Comparison of ENCODE assay signal across 19 cellular contexts in the genomic region with DNA sequence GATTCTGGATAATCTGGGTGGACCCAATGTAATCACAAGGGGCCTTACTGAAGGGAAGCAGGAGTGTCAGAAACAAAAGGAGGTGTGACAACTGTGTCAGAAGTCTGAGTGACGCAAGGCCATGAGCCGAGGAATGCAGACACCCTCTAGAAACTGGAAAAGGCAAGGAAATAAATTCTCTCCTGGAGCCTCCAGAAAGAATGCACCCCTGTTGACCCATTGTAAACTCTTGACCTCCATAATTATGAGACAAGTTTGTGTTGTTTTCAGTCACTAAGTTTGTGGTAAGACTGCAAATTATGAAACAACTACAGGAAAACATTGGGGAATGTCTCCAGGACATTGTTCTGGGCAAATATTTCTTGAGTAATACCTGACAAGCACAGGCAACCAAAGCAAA. TPM values are rescaled to one million over a fixed set of nuclear protein-coding genes. Genes with fewer than 3 reads are reported as not detected.
DNase-seq lines count a peak whose midpoint lies in the region; ATAC-seq and TF ChIP-seq lines count a peak whose summit lies in the region.
"Had no signal": no experiment of that assay in that cellular context is flagged by ENCODE, and none has a peak within 500 bp of the region (broad histone marks: within the 10 kb centered on the region; RNA-seq: fewer than 3 reads in every experiment).

No MANE protein-coding gene starts in this region.

- peaks cover 9% of the 10 kb centered on the region for H3K4me1 Mint-ChIP-seq in MCF 10A (ENCODE audit: insufficient read depth, unreplicated experiment)
- H3K4me1 Mint-ChIP-seq: CD8-positive, alpha-beta memory T cell had no signal

- ATAC-seq in upper lobe of right lung (peak; percentile 89), HG03175 (IDR thresholded peaks at IDR 0.05; ENCODE audit: unreplicated experiment) (no peak)
- ATAC-seq: activated CD8-positive, alpha-beta T cell treated with anti-CD3 and anti-CD28 coated beads for 36 hours; effector memory CD8-positive, alpha-beta T cell; PC-3; psoas muscle had no signal

- no peaks in the 10 kb centered on the region for H3K9me3 Mint-ChIP-seq in MCF 10A (ENCODE audit: unreplicated experiment)
- H3K9me3 Mint-ChIP-seq: activated CD8-positive, alpha-beta T cell treated with anti-CD3 and anti-CD28 coated beads for 36 hours; CD8-positive, alpha-beta memory T cell; effector memory CD8-positive, alpha-beta T cell had no signal

- no peak for TF ChIP-seq CTCF in MCF 10A (IDR thresholded peaks at IDR 0.05; ENCODE audit: unreplicated experiment)
- no peak for TF ChIP-seq CTCF in breast epithelium (IDR thresholded peaks at IDR 0.05)
- no peak for TF ChIP-seq CTCF in coronary artery (IDR thresholded peaks at IDR 0.05)
- no peak for TF ChIP-seq CTCF in upper lobe of right lung (IDR thresholded peaks at IDR 0.05)

- no peaks in the 10 kb centered on the region for H3K4me1 ChIP-seq in breast epithelium
- peaks cover 13% of the 10 kb centered on the region for H3K4me1 ChIP-seq in upper lobe of right lung
- H3K4me1 ChIP-seq: psoas muscle had no signal

- H3K27ac ChIP-seq in breast epithelium = no peak overlapping the region
- no peak overlapping the region for H3K27ac ChIP-seq in coronary artery
- H3K27ac ChIP-seq in upper lobe of right lung = no peak overlapping the region
- H3K27ac ChIP-seq: psoas muscle had no signal

- POLR2A ChIA-PET in MCF 10A (lab: Yijun Ruan, JAX) = interaction anchor here (0.6 kb wide), 1 partner anchor 17 kb away, joined by 4 read pairs; no protein-coding TSS in a partner anchor

- H3K4me3 ChIP-seq in breast epithelium = no peak overlapping the region
- no peak overlapping the region for H3K4me3 ChIP-seq in coronary artery
- no peak overlapping the region for H3K4me3 ChIP-seq in upper lobe of right lung
- H3K4me3 ChIP-seq: psoas muscle had no signal

- no TSS peak for BruUV-seq in MCF 10A (replicated peaks; lab: Mats Ljungman, UMichigan)

- H3K27me3 ChIP-seq in breast epithelium (no peaks in the 10 kb centered on the region), upper lobe of right lung (no peaks in the 10 kb centered on the region)

- intact Hi-C loops in MCF 10A (cut with micrococcal nuclease) = no loop called here
- intact Hi-C loops in breast epithelium (cut with DNase I; ENCODE audit: low total_unique reads) = no loop called here
- intact Hi-C loops in upper lobe of right lung (cut with DNase I) = no loop called here
- intact Hi-C loops in cardiac septum (cut with DNase I) = no loop called here

- H3K27me3 Mint-ChIP-seq in MCF 10A (ENCODE audit: insufficient read depth, unreplicated experiment) = no peaks in the 10 kb centered on the region
- H3K27me3 Mint-ChIP-seq: activated CD8-positive, alpha-beta T cell treated with anti-CD3 and anti-CD28 coated beads for 36 hours had no signal

- DNase-seq in MCF 10A (ENCODE audit: unreplicated experiment) (peak; percentile 45), breast epithelium (ENCODE audit: low spot score in 2 of 2) (no peak), coronary artery (ENCODE audit: low spot score) (peak; percentile 8), islet precursor cell (peak; percentile 49), upper lobe of right lung (peak; percentile 63), cardiac septum (ENCODE audit: low spot score) (no peak), midbrain (lab: John Stamatoyannopoulos, UW) (no peak)
- DNase-seq: activated CD8-positive, alpha-beta T cell treated with anti-CD3 and anti-CD28 coated beads for 36 hours; CD8-positive, alpha-beta memory T cell; effector memory CD8-positive, alpha-beta T cell; KG1; kidney glomerular epithelial cell; NCI-H1436; NCI-H446; PC-3; psoas muscle; stimulated activated CD4-positive, alpha-beta T cell treated with anti-CD3 and anti-CD28 coated beads, Interleukin-15, amount 100 ng/mL, for 24 hours had no signal

- CTCF ChIA-PET in MCF 10A (lab: Yijun Ruan, JAX) = interaction anchor here (0.6 to 1.1 kb wide), 2 partner anchors 55 to 320 kb away, joined by 3 read pairs; no protein-coding TSS in a partner anchor

- no peak for TF ChIP-seq POLR2A in breast epithelium (IDR thresholded peaks at IDR 0.05)

- no peak overlapping the region for H3K27ac Mint-ChIP-seq in MCF 10A (ENCODE audit: low read depth, unreplicated experiment)
- H3K27ac Mint-ChIP-seq: activated CD8-positive, alpha-beta T cell treated with anti-CD3 and anti-CD28 coated beads for 36 hours; effector memory CD8-positive, alpha-beta T cell had no signal

- H3K36me3 ChIP-seq in breast epithelium = no peaks in the 10 kb centered on the region
- H3K36me3 ChIP-seq in upper lobe of right lung = peaks cover 4% of the 10 kb centered on the region

- H3K36me3 Mint-ChIP-seq in MCF 10A (ENCODE audit: insufficient read depth, unreplicated experiment) = peaks cover 19% of the 10 kb centered on the region
- H3K36me3 Mint-ChIP-seq: CD8-positive, alpha-beta memory T cell had no signal

- H3K9me3 ChIP-seq in breast epithelium (no peaks in the 10 kb centered on the region), upper lobe of right lung (no peaks in the 10 kb centered on the region)
- H3K9me3 ChIP-seq: psoas muscle had no signal

- H3K4me3 Mint-ChIP-seq in MCF 10A (ENCODE audit: unreplicated experiment) = no peak overlapping the region
- H3K4me3 Mint-ChIP-seq: activated CD8-positive, alpha-beta T cell treated with anti-CD3 and anti-CD28 coated beads for 36 hours; CD8-positive, alpha-beta memory T cell; effector memory CD8-positive, alpha-beta T cell had no signal

RNA-seq across cellular contexts. Expression of a gene that starts 47.3 kb away (rescaled TPM):
- not detected in 2 replicates for total RNA-seq in MCF 10A (2022)
- total RNA-seq in breast epithelium = 1 to 10 TPM; 1.3 to 5.3 (median 2.3) TPM
- total RNA-seq in upper lobe of right lung = 53.5 TPM
- 5.4 TPM for total RNA-seq in cardiac septum
- total RNA-seq: myocyte had no signal

Comparison
In these comparisons a context has a peak if more than half of its experiments do, and no peak if none do; other contexts are left out.
1. DNase-seq: peak in MCF 10A (single experiment), coronary artery (single experiment), islet precursor cell (single experiment) and upper lobe of right lung (single experiment); none in breast epithelium (0 of 2), cardiac septum (single experiment) and midbrain (single experiment).